ENCODE assay signal across 6 cellular contexts in genomic region chr5:181189363-181189961, GRCh38. TPM values are rescaled to one million over a fixed set of nuclear protein-coding genes. Genes with fewer than 3 reads are reported as not detected.
DNase-seq lines count a peak whose midpoint lies in the region; ATAC-seq and TF ChIP-seq lines count a peak whose summit lies in the region.

No MANE protein-coding gene starts in this region.

- DNase-seq in Karpas-422 (peak; percentile 77), brain microvascular endothelial cell (no peak), nephron progenitor cell (peak; percentile 56), AML-193 (lab: John Stamatoyannopoulos, UW) (no peak), cortex of kidney (lab: John Stamatoyannopoulos, UW) (no peak)

- peak overlapping the region; percentile 89 for H3K9ac ChIP-seq in Karpas-422 (ENCODE audit: low read length)

- peak overlapping the region; percentile 99 for H3K4me3 Mint-ChIP-seq in nephron progenitor cell

- H3K27ac ChIP-seq in Karpas-422 (ENCODE audit: low read length) (peak overlapping the region; percentile 53), brain microvascular endothelial cell (no peak overlapping the region)

- H3K27me3 ChIP-seq in Karpas-422 (ENCODE audit: low read length) (no peaks in the 10 kb centered on the region), brain microvascular endothelial cell (replicated peaks) (no peaks in the 10 kb centered on the region)

- no peaks in the 10 kb centered on the region for H3K79me2 ChIP-seq in Karpas-422 (ENCODE audit: low read length)

- no peak for ATAC-seq in GM21825 (IDR thresholded peaks at IDR 0.05; ENCODE audit: unreplicated experiment)

- peak overlapping the region; percentile 96 for H3K4me2 ChIP-seq in Karpas-422 (ENCODE audit: low read depth, low read length, poor library complexity, severe bottlenecking)

- peaks cover 28% of the 10 kb centered on the region for H3K4me1 Mint-ChIP-seq in nephron progenitor cell

- peak overlapping the region; percentile 73; the same call in 1 of the 2 replicates for H2AFZ ChIP-seq in Karpas-422 (ENCODE audit: low read length)

- H3K4me1 ChIP-seq in Karpas-422 (ENCODE audit: low read length): peaks cover 37% of the 10 kb centered on the region

- H3K9me2 ChIP-seq in Karpas-422 (replicated peaks; ENCODE audit: insufficient read depth, low read length): no peaks in the 10 kb centered on the region

- no peaks in the 10 kb centered on the region for H3K9me3 ChIP-seq in Karpas-422 (ENCODE audit: low read length)

- peaks cover 55% of the 10 kb centered on the region for H3K27me3 Mint-ChIP-seq in nephron progenitor cell (ENCODE audit: low read depth, poor library complexity)

- H4K20me1 ChIP-seq in Karpas-422 (ENCODE audit: insufficient read depth, low read depth, low read length): no peaks in the 10 kb centered on the region

- H3K36me3 ChIP-seq in Karpas-422 (ENCODE audit: insufficient read depth, low read length) (no peaks in the 10 kb centered on the region), brain microvascular endothelial cell (replicated peaks) (no peaks in the 10 kb centered on the region)

- H3K4me3 ChIP-seq in Karpas-422 (ENCODE audit: low read length): peak overlapping the region; percentile 85
- H3K4me3 ChIP-seq in brain microvascular endothelial cell (ENCODE audit: low read depth, low read length): peak overlapping the region; percentile 86

- no peak overlapping the region for H3K27ac Mint-ChIP-seq in nephron progenitor cell

- H3K36me3 Mint-ChIP-seq in nephron progenitor cell (ENCODE audit: low read depth): no peaks in the 10 kb centered on the region

- TF ChIP-seq CTCF in brain microvascular endothelial cell (IDR thresholded peaks at IDR 0.05; ENCODE audit: low read depth, low read length, missing control alignments) (no peak), nephron progenitor cell (IDR thresholded peaks at IDR 0.05) (no peak)

- H3K9me3 Mint-ChIP-seq in nephron progenitor cell: peaks cover 7% of the 10 kb centered on the region

- in situ Hi-C loops in brain microvascular endothelial cell (cut with HindIII; ENCODE audit: low pct_ligation_motif_present, low sequenced_read_pairs): no loop called here

RNA-seq across cellular contexts. Expression of gene TRIM7, which starts 15.5 kb away (rescaled TPM):
- total RNA-seq in Karpas-422 (2014; rRNA removed; shearing (Covaris generic); ENCODE audit: low replicate concordance): 2.0 TPM in 1 of 2 replicates, not detected in the other

RNA-seq across cellular contexts. Expression of gene TRIM41, which starts 33.6 kb away (rescaled TPM):
- 23.6 and 46.2 TPM in 2 replicates for total RNA-seq in Karpas-422 (2014; rRNA removed; shearing (Covaris generic); ENCODE audit: low replicate concordance)

RNA-seq across cellular contexts. Expression of gene OR2V2, which starts 42.1 kb away (rescaled TPM):
- total RNA-seq in Karpas-422 (2014; rRNA removed; shearing (Covaris generic); ENCODE audit: low replicate concordance): not detected in 2 replicates

RNA-seq across cellular contexts. Expression of gene RACK1, which starts 54.2 kb away (rescaled TPM):
- total RNA-seq in Karpas-422 (2014; rRNA removed; shearing (Covaris generic); ENCODE audit: low replicate concordance): 7,026 and 7,196 TPM in 2 replicates

RNA-seq across cellular contexts. Expression of gene OR2V1, which starts 58.5 kb away (rescaled TPM):
- total RNA-seq in Karpas-422 (2014; rRNA removed; shearing (Covaris generic); ENCODE audit: low replicate concordance): not detected in 2 replicates

Comparison
In these comparisons a context has a peak if more than half of its experiments do, and no peak if none do; other contexts are left out.
1. DNase-seq: peak in Karpas-422 (single experiment) and nephron progenitor cell (single experiment); none in brain microvascular endothelial cell (single experiment), AML-193 (0 of 2) and cortex of kidney (single experiment).